ENCODE assay signal across 27 cellular contexts in genomic region chr1:163250382-163250974, GRCh38.
"Had no signal": no experiment of that assay in that cellular context is flagged by ENCODE, and none has a peak within 500 bp of the region (broad histone marks: within the 10 kb centered on the region; RNA-seq: fewer than 3 reads in every experiment).

No MANE protein-coding gene starts in this region.

- ATAC-seq: natural killer cell; right cardiac atrium; sciatic nerve; stimulated activated naive B cell treated with anti-CD40 and anti-IgM and Interleukin-4, amounts not matched to agents 10 μg/mL and 1 μg/mL and 100 μg/mL, for 72 hours; stimulated activated naive CD8-positive, alpha-beta T cell treated with anti-CD3 and anti-CD28 coated beads, Interleukin-15, Interleukin-2, amounts not matched to agents 100 U/mL and 50 U/mL, for 24 hours had no signal

- H3K9ac ChIP-seq: neural progenitor cell had no signal

- H3K4me3 ChIP-seq: hepatocyte, left ventricle myocardium inferior, lung, neural progenitor cell, ovary, skin epidermis, stomach, testis, tibial nerve, uterus had no signal

- H3K79me2 ChIP-seq: hepatocyte had no signal

- H3K36me3 ChIP-seq: left ventricle myocardium inferior, neural progenitor cell, neutrophil, ovary, stomach, tibial nerve, uterus had no signal

- H3K36me3 Mint-ChIP-seq: mesothelial cell of epicardium, naive B cell, natural killer cell, neural progenitor cell, type B pancreatic cell had no signal

- H2AFZ ChIP-seq: hepatocyte, neural progenitor cell had no signal

- H3K27me3 ChIP-seq: hepatocyte, neural progenitor cell, neutrophil, ovary, stomach, testis, tibial nerve, uterus had no signal

- H3K4me2 ChIP-seq: hepatocyte, neural progenitor cell had no signal

- H3K27me3 Mint-ChIP-seq: naive B cell; progenitor cell of endocrine pancreas; stimulated activated naive B cell treated with anti-CD40 and anti-IgM and Interleukin-4, amounts not matched to agents 10 μg/mL and 1 μg/mL and 100 μg/mL, for 72 hours; type B pancreatic cell had no signal

- DNase-seq: left ventricle myocardium inferior; mesendoderm; naive B cell; natural killer cell; nephron progenitor cell; occipital lobe; ovary; right cardiac atrium; stimulated activated CD4-positive, alpha-beta T cell treated with anti-CD3 and anti-CD28 coated beads, Interleukin-12 subunit alpha, Interleukin-12 subunit beta, amount 100 ng/mL, for 4 hours; stimulated activated CD4-positive, alpha-beta T cell treated with anti-CD3 and anti-CD28 coated beads, Interleukin-15, amount 100 ng/mL, for 24 hours; stimulated activated CD4-positive, alpha-beta T cell treated with anti-CD3 and anti-CD28 coated beads, Interleukin-2, amount 100 ng/mL, for 24 hours; stimulated activated CD4-positive, alpha-beta T cell treated with anti-CD3 and anti-CD28 coated beads, Interleukin-4, amount 100 ng/mL, for 1 hour; stimulated activated naive B cell treated with anti-CD40 and anti-IgM and Interleukin-4, amounts not matched to agents 10 μg/mL and 1 μg/mL and 100 μg/mL, for 72 hours; stimulated activated naive CD8-positive, alpha-beta T cell treated with anti-CD3 and anti-CD28 coated beads, Interleukin-15, Interleukin-2, amounts not matched to agents 100 U/mL and 50 U/mL, for 24 hours; stomach; testis; uterus had no signal

- H3K4me1 Mint-ChIP-seq: naive B cell; natural killer cell; nephron progenitor cell; stimulated activated naive B cell treated with anti-CD40 and anti-IgM and Interleukin-4, amounts not matched to agents 10 μg/mL and 1 μg/mL and 100 μg/mL, for 72 hours had no signal

- H3K4me3 Mint-ChIP-seq: mesothelial cell of epicardium; naive B cell; natural killer cell; nephron progenitor cell; neural progenitor cell; stimulated activated naive B cell treated with anti-CD40 and anti-IgM and Interleukin-4, amounts not matched to agents 10 μg/mL and 1 μg/mL and 100 μg/mL, for 72 hours; type B pancreatic cell had no signal

- H3K9me3 ChIP-seq: left ventricle myocardium inferior, neutrophil, ovary, stomach, testis, tibial nerve, uterus had no signal

- H3K9me3 Mint-ChIP-seq: mesothelial cell of epicardium; natural killer cell; nephron progenitor cell; neural progenitor cell; stimulated activated naive B cell treated with anti-CD40 and anti-IgM and Interleukin-4, amounts not matched to agents 10 μg/mL and 1 μg/mL and 100 μg/mL, for 72 hours; type B pancreatic cell had no signal

- H3K27ac Mint-ChIP-seq: mesothelial cell of epicardium; naive B cell; natural killer cell; nephron progenitor cell; neural progenitor cell; progenitor cell of endocrine pancreas; stimulated activated naive B cell treated with anti-CD40 and anti-IgM and Interleukin-4, amounts not matched to agents 10 μg/mL and 1 μg/mL and 100 μg/mL, for 72 hours; type B pancreatic cell had no signal

- H3K27ac ChIP-seq: hepatocyte, left ventricle myocardium inferior, neural progenitor cell, neutrophil, ovary, skin epidermis, stomach, testis, tibial nerve, uterus had no signal

- H3K4me1 ChIP-seq: left ventricle myocardium inferior, neural progenitor cell, stomach, testis, tibial nerve had no signal
